5 cellular contexts compared by ENCODE assay signal in the genomic region with DNA sequence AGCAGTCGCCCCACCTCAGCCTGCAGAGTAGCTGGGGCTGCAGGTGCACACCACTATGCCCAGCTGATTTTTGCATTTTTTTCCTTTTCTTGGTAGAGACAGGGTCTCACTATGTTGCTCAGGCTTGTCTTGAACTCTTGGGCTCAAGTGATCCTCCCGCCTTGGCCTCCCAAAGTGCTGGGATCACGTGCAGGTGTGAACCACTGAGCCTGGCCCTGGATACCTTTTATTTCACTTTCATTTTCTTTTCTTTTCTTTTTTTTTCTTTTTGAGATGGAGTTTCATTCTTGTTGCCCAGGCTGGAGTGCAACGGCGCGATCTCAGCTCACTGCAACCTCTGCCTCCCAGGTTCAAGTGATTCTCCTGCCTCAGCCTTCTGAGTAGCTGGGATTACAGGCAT. TPM values are rescaled to one million over a fixed set of nuclear protein-coding genes. Genes with fewer than 3 reads are reported as not detected.
"Had no signal": no experiment of that assay in that cellular context is flagged by ENCODE, and none has a peak within 500 bp of the region (broad histone marks: within the 10 kb centered on the region; RNA-seq: fewer than 3 reads in every experiment).

No MANE protein-coding gene starts in this region.

RNA-seq across cellular contexts. Expression of a gene that starts 9.4 kb away (rescaled TPM):
- total RNA-seq: GM23248, GM23338, H1, H7, H9 had no signal
- polyA plus RNA-seq: H1 had no signal
